Comparison of ENCODE assay signal across 28 cellular contexts in genomic region chr18:79706006-79706405, GRCh38.
"Had no signal": no experiment of that assay in that cellular context is flagged by ENCODE, and none has a peak within 500 bp of the region (broad histone marks: within the 10 kb centered on the region; RNA-seq: fewer than 3 reads in every experiment).

No MANE protein-coding gene starts in this region.

- H3K27ac Mint-ChIP-seq: activated CD4-positive, alpha-beta memory T cell treated with anti-CD3 and anti-CD28 coated beads for 36 hours; activated CD4-positive, alpha-beta T cell treated with anti-CD3 and anti-CD28 coated beads for 36 hours; activated CD4-positive, alpha-beta T cell treated with anti-CD3 and anti-CD28 coated beads, Interleukin-2, amount 10 ng/mL, durations not matched to agents 24 days and 14 days; activated naive CD4-positive, alpha-beta T cell treated with anti-CD3 and anti-CD28 coated beads for 36 hours; activated naive CD4-positive, alpha-beta T cell treated with anti-CD3 and anti-CD28 coated beads, Interleukin-2, amount 50 U/mL, for 24 hours; activated naive CD8-positive, alpha-beta T cell treated with anti-CD3 and anti-CD28 coated beads for 36 hours; activated T-helper 1 cell treated with anti-CD3 and anti-CD28 coated beads, Interleukin-12 subunit alpha, Interleukin-12 subunit beta, Interleukin-2, Interleukin-4 antibody, amounts not matched to agents 30 ng/mL and 10 ng/mL and 1 ng/mL, durations not matched to agents 14 hours and 24 hours and 36 hours had no signal

- H3K9me3 Mint-ChIP-seq: activated CD4-positive, alpha-beta memory T cell treated with anti-CD3 and anti-CD28 coated beads for 36 hours; activated CD4-positive, alpha-beta T cell treated with anti-CD3 and anti-CD28 coated beads, Interleukin-2, amount 10 ng/mL, durations not matched to agents 24 days and 14 days; activated naive CD4-positive, alpha-beta T cell treated with anti-CD3 and anti-CD28 coated beads for 36 hours; activated naive CD4-positive, alpha-beta T cell treated with anti-CD3 and anti-CD28 coated beads, Interleukin-2, amount 50 U/mL, for 24 hours; activated naive CD8-positive, alpha-beta T cell treated with anti-CD3 and anti-CD28 coated beads for 36 hours; activated naive CD8-positive, alpha-beta T cell treated with anti-CD3 and anti-CD28 coated beads, Interleukin-2, amount 50 U/mL, for 24 hours; activated T-helper 1 cell treated with anti-CD3 and anti-CD28 coated beads, Interleukin-12 subunit alpha, Interleukin-12 subunit beta, Interleukin-2, Interleukin-4 antibody, amounts not matched to agents 30 ng/mL and 10 ng/mL and 1 ng/mL, durations not matched to agents 14 hours and 24 hours and 36 hours; activated T-helper 2 cell treated with anti-CD3 and anti-CD28 coated beads, Interferon-gamma antibody, Interleukin-2, Interleukin-4, amounts not matched to agents 10 μg/mL and 5 μg/mL and 100 μg/mL, durations not matched to agents 14 hours and 24 hours and 36 hours had no signal

- H3K4me3 ChIP-seq: adrenal gland, body of pancreas, colonic mucosa, esophagus squamous epithelium, gastroesophageal sphincter, heart right ventricle had no signal

- H3K4me3 Mint-ChIP-seq: activated CD4-positive, alpha-beta memory T cell treated with anti-CD3 and anti-CD28 coated beads for 36 hours; activated CD4-positive, alpha-beta T cell treated with anti-CD3 and anti-CD28 coated beads for 36 hours; activated CD4-positive, alpha-beta T cell treated with anti-CD3 and anti-CD28 coated beads, Interleukin-2, amount 10 ng/mL, durations not matched to agents 24 days and 14 days; activated naive CD4-positive, alpha-beta T cell treated with anti-CD3 and anti-CD28 coated beads for 36 hours; activated naive CD4-positive, alpha-beta T cell treated with anti-CD3 and anti-CD28 coated beads, Interleukin-2, amount 50 U/mL, for 24 hours; activated naive CD8-positive, alpha-beta T cell treated with anti-CD3 and anti-CD28 coated beads for 36 hours; activated naive CD8-positive, alpha-beta T cell treated with anti-CD3 and anti-CD28 coated beads, Interleukin-2, amount 50 U/mL, for 24 hours; activated T-helper 1 cell treated with anti-CD3 and anti-CD28 coated beads, Interleukin-12 subunit alpha, Interleukin-12 subunit beta, Interleukin-2, Interleukin-4 antibody, amounts not matched to agents 30 ng/mL and 10 ng/mL and 1 ng/mL, durations not matched to agents 14 hours and 24 hours and 36 hours had no signal

- H3K27me3 Mint-ChIP-seq: activated CD4-positive, alpha-beta memory T cell treated with anti-CD3 and anti-CD28 coated beads for 36 hours; activated CD4-positive, alpha-beta T cell treated with anti-CD3 and anti-CD28 coated beads for 36 hours; activated CD4-positive, alpha-beta T cell treated with anti-CD3 and anti-CD28 coated beads, Interleukin-2, amount 10 ng/mL, durations not matched to agents 24 days and 14 days; activated naive CD4-positive, alpha-beta T cell treated with anti-CD3 and anti-CD28 coated beads, Interleukin-2, amount 50 U/mL, for 24 hours; activated naive CD8-positive, alpha-beta T cell treated with anti-CD3 and anti-CD28 coated beads for 36 hours; activated naive CD8-positive, alpha-beta T cell treated with anti-CD3 and anti-CD28 coated beads, Interleukin-2, amount 50 U/mL, for 24 hours had no signal

- H3K4me1 Mint-ChIP-seq: activated CD4-positive, alpha-beta T cell treated with anti-CD3 and anti-CD28 coated beads for 36 hours; activated naive CD8-positive, alpha-beta T cell treated with anti-CD3 and anti-CD28 coated beads for 36 hours had no signal

- DNase-seq: activated CD4-positive, alpha-beta memory T cell treated with anti-CD3 and anti-CD28 coated beads for 36 hours; activated CD4-positive, alpha-beta T cell treated with anti-CD3 and anti-CD28 coated beads for 36 hours; activated CD4-positive, alpha-beta T cell treated with anti-CD3 and anti-CD28 coated beads, Interleukin-2, amount 10 ng/mL, durations not matched to agents 24 days and 14 days; activated CD4-positive, CD25-positive, alpha-beta regulatory T cell; activated CD4-positive, CD25-positive, alpha-beta regulatory T cell treated with anti-CD3 and anti-CD28 coated beads, Interleukin-2, amount 50 U/mL, for 72 hours; activated CD8-positive, alpha-beta memory T cell treated with anti-CD3 and anti-CD28 coated beads for 24 hours; activated effector memory CD4-positive, alpha-beta T cell treated with anti-CD3 and anti-CD28 coated beads, Interleukin-2, amount 50 U/mL, for 16 hours; activated naive CD4-positive, alpha-beta T cell treated with anti-CD3 and anti-CD28 coated beads for 36 hours; activated naive CD8-positive, alpha-beta T cell treated with anti-CD3 and anti-CD28 coated beads for 36 hours; activated naive CD8-positive, alpha-beta T cell treated with anti-CD3 and anti-CD28 coated beads, Interleukin-2, amount 50 U/mL, for 24 hours; activated T-cell treated with anti-CD3 and anti-CD28 coated beads, Interleukin-2, amount 50 U/mL, for 1 hour; adrenal gland; amygdala; aorta; body of pancreas; caudate nucleus; colonic mucosa; effector CD8-positive, alpha-beta T cell; esophagus squamous epithelium; foreskin melanocyte; heart right ventricle; T-helper 1 cell; T-helper 2 cell had no signal

- H3K27ac ChIP-seq: adrenal gland, body of pancreas, colonic mucosa, epithelial cell of prostate, esophagus squamous epithelium, gastroesophageal sphincter, heart right ventricle had no signal

- H3K27me3 ChIP-seq: adrenal gland, body of pancreas, colonic mucosa, esophagus squamous epithelium, gastroesophageal sphincter, heart right ventricle had no signal

- ATAC-seq: activated CD4-positive, alpha-beta T cell treated with anti-CD3 and anti-CD28 coated beads for 36 hours; activated naive CD8-positive, alpha-beta T cell treated with anti-CD3 and anti-CD28 coated beads, Interleukin-2, amount 50 U/mL, for 24 hours; body of pancreas; gastroesophageal sphincter had no signal

- H3K9me3 ChIP-seq: adrenal gland, body of pancreas, colonic mucosa, esophagus squamous epithelium, gastroesophageal sphincter, heart right ventricle had no signal

- H3K4me1 ChIP-seq: adrenal gland, body of pancreas, colonic mucosa, esophagus squamous epithelium, gastroesophageal sphincter, heart right ventricle had no signal
